ENCODE assay signal across 17 cellular contexts in the genomic region with DNA sequence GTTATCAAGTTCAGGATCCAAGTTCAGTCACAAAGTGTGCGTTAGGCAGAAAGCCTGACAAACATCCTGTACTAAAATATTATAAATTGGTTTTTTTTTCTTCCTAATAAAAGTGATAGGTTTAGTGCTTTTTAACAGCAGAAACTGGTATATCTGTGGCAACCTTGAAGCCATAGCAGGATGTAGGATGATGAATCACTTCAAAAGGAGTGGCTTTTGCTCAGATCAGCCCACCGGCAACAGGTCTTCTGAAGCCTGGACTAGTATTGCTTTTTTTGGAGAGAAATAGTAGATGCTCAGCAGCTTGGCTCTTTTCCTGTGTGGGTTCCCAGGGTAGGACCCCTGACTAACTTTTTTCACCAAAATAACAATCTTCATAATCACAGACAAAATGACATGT.
"Had no signal": no experiment of that assay in that cellular context is flagged by ENCODE, and none has a peak within 500 bp of the region (broad histone marks: within the 10 kb centered on the region; RNA-seq: fewer than 3 reads in every experiment).

No MANE protein-coding gene starts in this region.

- H3K27me3 ChIP-seq: gastroesophageal sphincter, heart right ventricle, pancreas had no signal

- H3K27ac ChIP-seq: gastroesophageal sphincter, heart right ventricle, pancreas had no signal

- ATAC-seq: activated CD8-positive, alpha-beta T cell treated with anti-CD3 and anti-CD28 coated beads, Interleukin-2, amount 10 ng/mL, durations not matched to agents 7 days and 5 days; activated naive CD4-positive, alpha-beta T cell treated with anti-CD3 and anti-CD28 coated beads, Interleukin-2, amount 50 U/mL, for 72 hours; activated T-cell treated with anti-CD3 and anti-CD28 coated beads, Interleukin-2, amount 50 U/mL, for 72 hours; gastroesophageal sphincter; left lobe of liver; naive thymus-derived CD8-positive, alpha-beta T cell; stimulated activated memory B cell treated with anti-CD40 and anti-IgM and Interleukin-4, amounts not matched to agents 10 μg/mL and 1 μg/mL and 100 μg/mL, for 72 hours had no signal

- H3K4me3 ChIP-seq: gastroesophageal sphincter, heart right ventricle, pancreas had no signal

- H3K9me3 ChIP-seq: gastroesophageal sphincter, heart right ventricle, pancreas had no signal

- DNase-seq: activated B cell treated with CpG ODN at 0.5 μM for 24 hours; activated CD4-positive, alpha-beta T cell treated with anti-CD3 and anti-CD28 coated beads for 48 hours; activated CD8-positive, alpha-beta memory T cell treated with anti-CD3 and anti-CD28 coated beads, Interleukin-2, amount 50 U/mL, for 4 hours; activated CD8-positive, alpha-beta T cell treated with anti-CD3 and anti-CD28 coated beads, Interleukin-2, amount 10 ng/mL, durations not matched to agents 7 days and 5 days; activated gamma-delta T cell; activated T-cell treated with anti-CD3 and anti-CD28 coated beads, Interleukin-2, amount 50 U/mL, for 72 hours; central memory CD4-positive, alpha-beta T cell; cortex of kidney; effector CD4-positive, alpha-beta T cell; heart right ventricle; naive thymus-derived CD8-positive, alpha-beta T cell; pancreas; T-helper 2 cell had no signal

- H3K4me1 ChIP-seq: gastroesophageal sphincter, pancreas had no signal

- H3K36me3 ChIP-seq: gastroesophageal sphincter, heart right ventricle, pancreas had no signal
